ENCODE assay signal across 22 cellular contexts in genomic region chr11:110779108-110779507, GRCh38.
DNase-seq lines count a peak whose midpoint lies in the region; ATAC-seq and TF ChIP-seq lines count a peak whose summit lies in the region.
"Had no signal": no experiment of that assay in that cellular context is flagged by ENCODE, and none has a peak within 500 bp of the region (broad histone marks: within the 10 kb centered on the region; RNA-seq: fewer than 3 reads in every experiment).

No MANE protein-coding gene starts in this region.

- H3K27ac ChIP-seq in GM23338 (ENCODE audit: low read depth) (no peak overlapping the region), PC-9 (no peak overlapping the region), esophagus squamous epithelium (peak overlapping the region; percentile 62 to 74 (median 72)), upper lobe of left lung (peak overlapping the region in 3 of 4 donors; percentile 63 to 67 (median 66)), right cardiac atrium (ENCODE audit: low read length) (no peak overlapping the region)
- H3K27ac ChIP-seq: KMS-11, SK-N-MC had no signal

- intact Hi-C loops in PC-9 (cut with micrococcal nuclease; ENCODE audit: unreplicated experiment): no loop called here
- intact Hi-C loops in esophagus squamous epithelium (cut with DNase I): no loop called here
- intact Hi-C loops in right cardiac atrium (cut with DNase I): no loop called here

- no peak overlapping the region for H3K4me3 Mint-ChIP-seq in GM23338
- H3K4me3 Mint-ChIP-seq: CD8-positive, alpha-beta T cell had no signal

- no peak for TF ChIP-seq CTCF in GM23338 (conservative IDR thresholded peaks at IDR 0.05; ENCODE audit: low read depth in 2 of 2)
- no peak for TF ChIP-seq CTCF in PC-9 (conservative IDR thresholded peaks at IDR 0.05)
- no peak for TF ChIP-seq CTCF in esophagus squamous epithelium (IDR thresholded peaks at IDR 0.05)
- TF ChIP-seq CTCF in upper lobe of left lung (IDR thresholded peaks at IDR 0.05): no peak

- no peaks in the 10 kb centered on the region for H3K36me3 ChIP-seq in GM23338 (ENCODE audit: insufficient read depth)
- no peaks in the 10 kb centered on the region for H3K36me3 ChIP-seq in PC-9 (ENCODE audit: low read depth)
- no peaks in the 10 kb centered on the region for H3K36me3 ChIP-seq in esophagus squamous epithelium
- H3K36me3 ChIP-seq in upper lobe of left lung: no peaks in the 10 kb centered on the region
- H3K36me3 ChIP-seq: HAP-1 had no signal

- WGBS in esophagus squamous epithelium, 2 donors: 71 to 80% methylated on average over 1 to 3 of the region's 3 CpGs
- 90% methylated on average over 3 of the region's 3 CpGs for WGBS in upper lobe of left lung, 2 donors
- 88% methylated on average over 3 of the region's 3 CpGs for WGBS in right cardiac atrium

- H3K27me3 Mint-ChIP-seq in GM23338 (ENCODE audit: insufficient read depth, low read depth, poor library complexity): no peaks in the 10 kb centered on the region

- H3K4me3 ChIP-seq in GM23338 (no peak overlapping the region), PC-9 (no peak overlapping the region), esophagus squamous epithelium (no peak overlapping the region), upper lobe of left lung (no peak overlapping the region), right cardiac atrium (ENCODE audit: low read length) (no peak overlapping the region)
- H3K4me3 ChIP-seq: HAP-1, SK-N-MC had no signal

- H3K4me1 Mint-ChIP-seq in GM23338: no peaks in the 10 kb centered on the region

- H3K4me1 ChIP-seq in GM23338 (ENCODE audit: insufficient read depth) (no peaks in the 10 kb centered on the region), PC-9 (replicated peaks; ENCODE audit: insufficient read depth) (no peaks in the 10 kb centered on the region), esophagus squamous epithelium (peaks cover 20 to 55% (median 22%) of the 10 kb centered on the region in 3 donors), upper lobe of left lung (peaks cover 11 to 24% (median 20%) of the 10 kb centered on the region in 4 donors), right cardiac atrium (ENCODE audit: control insufficient read depth, insufficient read depth, low read length) (no peaks in the 10 kb centered on the region)
- H3K4me1 ChIP-seq: Caco-2, HAP-1 had no signal

- H3K9me3 ChIP-seq in PC-9 (ENCODE audit: insufficient read depth, low read depth): no peaks in the 10 kb centered on the region
- peaks cover 0 to 5% (median 0%) of the 10 kb centered on the region in 3 donors for H3K9me3 ChIP-seq in esophagus squamous epithelium
- peaks cover 0 to 10% (median 6%) of the 10 kb centered on the region in 4 donors for H3K9me3 ChIP-seq in upper lobe of left lung
- no peaks in the 10 kb centered on the region for H3K9me3 ChIP-seq in right cardiac atrium (ENCODE audit: control insufficient read depth, low read length)
- H3K9me3 ChIP-seq: HAP-1 had no signal

- no peak for ATAC-seq in GM23338
- ATAC-seq in upper lobe of left lung (ENCODE audit: low FRiP score in 2 of 2): no peak
- ATAC-seq in right cardiac atrium: no peak
- no peak for ATAC-seq in GM21737 (IDR thresholded peaks at IDR 0.05; ENCODE audit: unreplicated experiment)
- ATAC-seq: CD8-positive, alpha-beta T cell had no signal

- H3K9me2 ChIP-seq in GM23338 (ENCODE audit: insufficient read depth) (peaks cover 5% of the 10 kb centered on the region; the same call in 1 of the 2 replicates), PC-9 (ENCODE audit: insufficient read depth) (no peaks in the 10 kb centered on the region)

- TF ChIP-seq EP300 in upper lobe of left lung (IDR thresholded peaks at IDR 0.05): no peak

- BruUV-seq in PC-9 (replicated peaks; lab: Mats Ljungman, UMichigan): no TSS peak

- H2AFZ ChIP-seq in GM23338 (no peak overlapping the region), PC-9 (0 out of 2 replicates have a peak overlapping the region, but pooled peaks have one; percentile 32)

- no peaks in the 10 kb centered on the region for H3K36me3 Mint-ChIP-seq in GM23338 (ENCODE audit: low read depth)
- H3K36me3 Mint-ChIP-seq: CD8-positive, alpha-beta T cell had no signal

- H3K79me2 ChIP-seq in GM23338 (replicated peaks; ENCODE audit: insufficient read depth): no peaks in the 10 kb centered on the region
- no peaks in the 10 kb centered on the region for H3K79me2 ChIP-seq in PC-9 (ENCODE audit: low read depth)

- POLR2A ChIA-PET in PC-9 (lab: Charles Lee; ENCODE audit: unreplicated experiment): no interaction called here

- DNase-seq in GM23338 (ENCODE audit: low spot score) (no peak), PC-9 (peak in 1 of 2 experiments; percentile 31), esophagus squamous epithelium (lab: John Stamatoyannopoulos, UW) (no peak), upper lobe of left lung (no peak), right cardiac atrium (no peak), hippocampal formation (lab: John Stamatoyannopoulos, UW) (no peak)
- DNase-seq: C1 segment of cervical spinal cord; Caco-2; CD8-positive, alpha-beta T cell; GOT3; MM.1S; NCI-H2029; NCI-H446; NCI-H524 treated with DMSO at 0.1 percent for 48 hours; NCI-H774; NK-92 treated with Interleukin-12 subunit alpha and Interleukin-12 subunit beta, amount 100 ng/mL, for 24 hours; SIG-M5; SW 1271 had no signal

- H3K27me3 ChIP-seq in GM23338 (ENCODE audit: insufficient read depth) (no peaks in the 10 kb centered on the region), PC-9 (ENCODE audit: insufficient read depth, low read depth) (no peaks in the 10 kb centered on the region), esophagus squamous epithelium (no peaks in the 10 kb centered on the region), upper lobe of left lung (no peaks in the 10 kb centered on the region), right cardiac atrium (ENCODE audit: control insufficient read depth, insufficient read depth) (no peaks in the 10 kb centered on the region)

- CTCF ChIA-PET in PC-9 (lab: Charles Lee): no interaction called here

- H3F3A ChIP-seq in GM23338 (replicated peaks; ENCODE audit: low read depth) (no peaks in the 10 kb centered on the region), PC-9 (ENCODE audit: insufficient read depth, low read depth) (no peaks in the 10 kb centered on the region)

- no peak overlapping the region for H3K27ac Mint-ChIP-seq in GM23338
- H3K27ac Mint-ChIP-seq: CD8-positive, alpha-beta T cell had no signal

- H3K4me2 ChIP-seq in GM23338 (no peak overlapping the region), PC-9 (no peak overlapping the region)
- H3K4me2 ChIP-seq: KMS-11 had no signal

- H3K9me3 Mint-ChIP-seq in GM23338: no peaks in the 10 kb centered on the region

- no peak for TF ChIP-seq POLR2A in esophagus squamous epithelium (IDR thresholded peaks at IDR 0.05)
- TF ChIP-seq POLR2A in upper lobe of left lung (IDR thresholded peaks at IDR 0.05): no peak

- H4K20me1 ChIP-seq in GM23338 (replicated peaks; ENCODE audit: insufficient read depth) (no peaks in the 10 kb centered on the region), PC-9 (ENCODE audit: insufficient read depth) (no peaks in the 10 kb centered on the region)

TF ChIP-seq in GM23338, 12 proteins besides CTCF, POLR2A, EP300 and RAD21:
- peak; percentile 76 for TF ChIP-seq ZNF331 (CRISPR knock-in tag; IDR thresholded peaks at IDR 0.05; ENCODE audit: low read depth)
- TF ChIP-seq CREB1 (CRISPR knock-in tag; IDR thresholded peaks at IDR 0.05; ENCODE audit: low read depth): no peak

Comparison
In these comparisons a context has a peak if more than half of its experiments do, and no peak if none do; other contexts are left out.
1. H3K27ac ChIP-seq: peak in esophagus squamous epithelium (4 of 4) and upper lobe of left lung (3 of 4); none in GM23338 (single experiment), PC-9 (single experiment) and right cardiac atrium (single experiment).